ENCODE assay signal across 16 cellular contexts in the genomic region with DNA sequence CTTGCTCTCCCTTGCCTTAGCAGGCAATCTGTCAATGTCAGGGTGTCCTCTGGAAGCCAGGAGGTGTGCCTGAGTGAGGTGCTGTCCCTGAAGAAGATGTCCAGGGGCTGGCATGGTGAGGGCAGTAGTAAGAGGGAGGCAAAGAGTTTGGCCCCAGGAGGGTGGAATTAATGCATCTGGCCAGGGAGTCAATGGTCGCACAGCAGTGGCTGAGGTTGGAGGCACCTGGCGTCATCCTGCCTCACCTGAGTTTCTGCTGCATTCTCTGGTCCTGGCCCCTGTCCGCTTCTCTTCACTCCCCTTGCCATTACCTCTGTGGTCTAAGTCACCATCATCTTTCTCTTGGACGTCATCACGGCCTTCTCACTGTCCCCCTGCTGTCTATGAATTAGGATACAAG.
"Had no signal": no experiment of that assay in that cellular context is flagged by ENCODE, and none has a peak within 500 bp of the region (broad histone marks: within the 10 kb centered on the region; RNA-seq: fewer than 3 reads in every experiment).

No MANE protein-coding gene starts in this region.

- H3K4me3 ChIP-seq: MG63, Peyer's patch, SJSA1 had no signal

- H3K27ac Mint-ChIP-seq: activated CD4-positive, alpha-beta memory T cell treated with anti-CD3 and anti-CD28 coated beads, Interleukin-2, amount 10 ng/mL, durations not matched to agents 7 days and 5 days; activated CD4-positive, alpha-beta T cell treated with anti-CD3 and anti-CD28 coated beads for 36 hours; activated naive CD4-positive, alpha-beta T cell treated with anti-CD3 and anti-CD28 coated beads for 36 hours; activated naive CD8-positive, alpha-beta T cell; activated T-helper 17 cell treated with anti-CD3 and anti-CD28 coated beads, Interleukin-2, amount 50 U/mL, for 72 hours had no signal

- H3K4me3 Mint-ChIP-seq: activated CD4-positive, alpha-beta memory T cell treated with anti-CD3 and anti-CD28 coated beads, Interleukin-2, amount 10 ng/mL, durations not matched to agents 7 days and 5 days; activated CD4-positive, alpha-beta T cell treated with anti-CD3 and anti-CD28 coated beads for 36 hours; activated naive CD4-positive, alpha-beta T cell treated with anti-CD3 and anti-CD28 coated beads for 36 hours; activated naive CD8-positive, alpha-beta T cell; activated T-helper 17 cell treated with anti-CD3 and anti-CD28 coated beads, Interleukin-2, amount 50 U/mL, for 72 hours; central memory CD8-positive, alpha-beta T cell had no signal

- H3K36me3 Mint-ChIP-seq: activated naive CD8-positive, alpha-beta T cell had no signal

- H3K9me3 ChIP-seq: MG63, Peyer's patch, SJSA1 had no signal

- H3K27ac ChIP-seq: Peyer's patch, RWPE1, SJSA1 had no signal

- H3K4me1 ChIP-seq: Peyer's patch had no signal

- H3K36me3 ChIP-seq: Peyer's patch, SJSA1 had no signal

- H3K9me3 Mint-ChIP-seq: activated CD4-positive, alpha-beta memory T cell treated with anti-CD3 and anti-CD28 coated beads, Interleukin-2, amount 10 ng/mL, durations not matched to agents 7 days and 5 days; activated naive CD4-positive, alpha-beta T cell treated with anti-CD3 and anti-CD28 coated beads for 36 hours; activated T-helper 17 cell treated with anti-CD3 and anti-CD28 coated beads, Interleukin-2, amount 50 U/mL, for 72 hours; central memory CD8-positive, alpha-beta T cell had no signal

- H3K4me1 Mint-ChIP-seq: activated CD4-positive, alpha-beta T cell treated with anti-CD3 and anti-CD28 coated beads for 36 hours; activated T-helper 17 cell treated with anti-CD3 and anti-CD28 coated beads, Interleukin-2, amount 50 U/mL, for 72 hours; brain; central memory CD8-positive, alpha-beta T cell had no signal

- DNase-seq: activated CD4-positive, alpha-beta T cell treated with anti-CD3 and anti-CD28 coated beads, Interleukin-2, amount 50 U/mL, for 1 hour; activated gamma-delta T cell; activated T-cell treated with anti-CD3 and anti-CD28 coated beads for 4 hours; NCI-H1417 treated with DMSO at 0.1 percent for 48 hours; NCI-H2107 had no signal

- H3K27me3 ChIP-seq: MG63, Peyer's patch, SJSA1 had no signal
